In genomic region chr1:245153645-245154428, GRCh38 we compare ENCODE assay signal across 1 cellular context.
A peak's percentile ranks its signal among the peaks of the same experiment; 100 is the strongest.
TF ChIP-seq lines count a peak whose summit lies in the region.

No MANE protein-coding gene starts in this region.

TF ChIP-seq in K562, 482 proteins besides CTCF, POLR2A, EP300 and RAD21 (continued from another document and continues in another):
- TF ChIP-seq ZNF511 (CRISPR knock-in tag; IDR thresholded peaks at IDR 0.05) = 0 out of 2 replicates have a peak, but pooled peaks have one; percentile 19
- no peak for TF ChIP-seq MIER1 (IDR thresholded peaks at IDR 0.05; ENCODE audit: low read depth)
- no peak for TF ChIP-seq MECOM (CRISPR knock-in tag; IDR thresholded peaks at IDR 0.05)
- TF ChIP-seq FOXA1 (IDR thresholded peaks at IDR 0.05; ENCODE audit: borderline replicate concordance) = no peak
- no peak for TF ChIP-seq TSC22D4 (tag; IDR thresholded peaks at IDR 0.05)
- TF ChIP-seq, protein P1, sequence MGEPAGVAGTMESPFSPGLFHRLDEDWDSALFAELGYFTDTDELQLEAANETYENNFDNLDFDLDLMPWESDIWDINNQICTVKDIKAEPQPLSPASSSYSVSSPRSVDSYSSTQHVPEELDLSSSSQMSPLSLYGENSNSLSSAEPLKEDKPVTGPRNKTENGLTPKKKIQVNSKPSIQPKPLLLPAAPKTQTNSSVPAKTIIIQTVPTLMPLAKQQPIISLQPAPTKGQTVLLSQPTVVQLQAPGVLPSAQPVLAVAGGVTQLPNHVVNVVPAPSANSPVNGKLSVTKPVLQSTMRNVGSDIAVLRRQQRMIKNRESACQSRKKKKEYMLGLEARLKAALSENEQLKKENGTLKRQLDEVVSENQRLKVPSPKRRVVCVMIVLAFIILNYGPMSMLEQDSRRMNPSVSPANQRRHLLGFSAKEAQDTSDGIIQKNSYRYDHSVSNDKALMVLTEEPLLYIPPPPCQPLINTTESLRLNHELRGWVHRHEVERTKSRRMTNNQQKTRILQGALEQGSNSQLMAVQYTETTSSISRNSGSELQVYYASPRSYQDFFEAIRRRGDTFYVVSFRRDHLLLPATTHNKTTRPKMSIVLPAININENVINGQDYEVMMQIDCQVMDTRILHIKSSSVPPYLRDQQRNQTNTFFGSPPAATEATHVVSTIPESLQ (CRISPR knock-in tag; IDR thresholded peaks at IDR 0.05) = no peak
- no peak for TF ChIP-seq RBBP5 (IDR thresholded peaks at IDR 0.05; ENCODE audit: borderline replicate concordance, insufficient read depth, low read length, poor library complexity, severe bottlenecking)
- no peak for TF ChIP-seq HDAC2 (IDR thresholded peaks at IDR 0.05)
- no peak for TF ChIP-seq NEUROD1 (IDR thresholded peaks at IDR 0.05; ENCODE audit: borderline replicate concordance, low read depth, low read length, partially characterized antibody)
- no peak for TF ChIP-seq RBFOX2 (IDR thresholded peaks at IDR 0.05; ENCODE audit: low read depth, low read length)
- TF ChIP-seq ZNF561 (CRISPR knock-in tag; conservative IDR thresholded peaks at IDR 0.05) = no peak
- TF ChIP-seq CTBP1 (IDR thresholded peaks at IDR 0.05; ENCODE audit: borderline replicate concordance) = no peak
- no peak for TF ChIP-seq MAFG (tag; conservative IDR thresholded peaks at IDR 0.05)
- no peak for TF ChIP-seq MCM3 (IDR thresholded peaks at IDR 0.05)
- TF ChIP-seq CHD7 (IDR thresholded peaks at IDR 0.05; ENCODE audit: low read depth, low read length) = no peak
- TF ChIP-seq USF1 (CRISPR knock-in tag; IDR thresholded peaks at IDR 0.05) = peak; percentile 65
- no peak for TF ChIP-seq MTF1 (CRISPR knock-in tag; IDR thresholded peaks at IDR 0.05; ENCODE audit: borderline replicate concordance)
- no peak for TF ChIP-seq ETS2 (tag; IDR thresholded peaks at IDR 0.05; ENCODE audit: borderline replicate concordance, poor library complexity, severe bottlenecking)
- TF ChIP-seq POLR2AphosphoS2 (IDR thresholded peaks at IDR 0.05; ENCODE audit: low read length) = no peak
- TF ChIP-seq NFE2L1 (tag; IDR thresholded peaks at IDR 0.05; ENCODE audit: borderline replicate concordance, low read depth) = no peak
- TF ChIP-seq GABPB2 (CRISPR knock-in tag; conservative IDR thresholded peaks at IDR 0.05) = no peak
- TF ChIP-seq PHB (CRISPR knock-in tag; IDR thresholded peaks at IDR 0.05) = no peak
- no peak for TF ChIP-seq JUN (IDR thresholded peaks at IDR 0.05; ENCODE audit: borderline replicate concordance, low read depth, low read length)
- TF ChIP-seq JUN (CRISPR knock-in tag; IDR thresholded peaks at IDR 0.05; ENCODE audit: borderline replicate concordance) = no peak
- no peak for TF ChIP-seq ZNF212 (CRISPR knock-in tag; IDR thresholded peaks at IDR 0.05)
- TF ChIP-seq KDM4B (IDR thresholded peaks at IDR 0.05; ENCODE audit: borderline replicate concordance in 2 of 2, low read depth in 1 of 2) = no peak
- no peak for TF ChIP-seq NFATC3 (IDR thresholded peaks at IDR 0.05)
- no peak for TF ChIP-seq HMGN3 (IDR thresholded peaks at IDR 0.05; ENCODE audit: borderline replicate concordance, extremely low read depth, insufficient read length, low read depth, low read length)
- 0 out of 2 replicates have a peak, but pooled peaks have one; percentile 40 for TF ChIP-seq L3MBTL2 (IDR thresholded peaks at IDR 0.05)
- TF ChIP-seq ZNF589 (CRISPR knock-in tag; IDR thresholded peaks at IDR 0.05; ENCODE audit: low read depth) = no peak
- no peak for TF ChIP-seq IRF1 (CRISPR knock-in tag; IDR thresholded peaks at IDR 0.05; ENCODE audit: borderline replicate concordance)
- TF ChIP-seq PATZ1 (CRISPR knock-in tag; IDR thresholded peaks at IDR 0.05; ENCODE audit: borderline replicate concordance) = no peak
- no peak for TF ChIP-seq NR2F6 (CRISPR knock-in tag; IDR thresholded peaks at IDR 0.05)
- TF ChIP-seq, protein P2, sequence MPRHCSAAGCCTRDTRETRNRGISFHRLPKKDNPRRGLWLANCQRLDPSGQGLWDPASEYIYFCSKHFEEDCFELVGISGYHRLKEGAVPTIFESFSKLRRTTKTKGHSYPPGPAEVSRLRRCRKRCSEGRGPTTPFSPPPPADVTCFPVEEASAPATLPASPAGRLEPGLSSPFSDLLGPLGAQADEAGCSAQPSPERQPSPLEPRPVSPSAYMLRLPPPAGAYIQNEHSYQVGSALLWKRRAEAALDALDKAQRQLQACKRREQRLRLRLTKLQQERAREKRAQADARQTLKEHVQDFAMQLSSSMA (CRISPR knock-in tag; IDR thresholded peaks at IDR 0.05) = no peak
- no peak for TF ChIP-seq ZNF584 (CRISPR knock-in tag; IDR thresholded peaks at IDR 0.05; ENCODE audit: low read depth)
- no peak for TF ChIP-seq HMG20B (CRISPR knock-in tag; IDR thresholded peaks at IDR 0.05)
- no peak for TF ChIP-seq TCF7 (IDR thresholded peaks at IDR 0.05; ENCODE audit: borderline replicate concordance)
- TF ChIP-seq, protein P3, sequence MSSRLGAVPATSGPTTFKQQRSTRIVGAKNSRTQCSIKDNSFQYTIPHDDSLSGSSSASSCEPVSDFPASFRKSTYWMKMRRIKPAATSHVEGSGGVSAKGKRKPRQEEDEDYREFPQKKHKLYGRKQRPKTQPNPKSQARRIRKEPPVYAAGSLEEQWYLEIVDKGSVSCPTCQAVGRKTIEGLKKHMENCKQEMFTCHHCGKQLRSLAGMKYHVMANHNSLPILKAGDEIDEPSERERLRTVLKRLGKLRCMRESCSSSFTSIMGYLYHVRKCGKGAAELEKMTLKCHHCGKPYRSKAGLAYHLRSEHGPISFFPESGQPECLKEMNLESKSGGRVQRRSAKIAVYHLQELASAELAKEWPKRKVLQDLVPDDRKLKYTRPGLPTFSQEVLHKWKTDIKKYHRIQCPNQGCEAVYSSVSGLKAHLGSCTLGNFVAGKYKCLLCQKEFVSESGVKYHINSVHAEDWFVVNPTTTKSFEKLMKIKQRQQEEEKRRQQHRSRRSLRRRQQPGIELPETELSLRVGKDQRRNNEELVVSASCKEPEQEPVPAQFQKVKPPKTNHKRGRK (tag; IDR thresholded peaks at IDR 0.05) = no peak
- TF ChIP-seq HNRNPL (IDR thresholded peaks at IDR 0.05; ENCODE audit: low read depth, low read length) = no peak
- no peak for TF ChIP-seq ZNF12 (CRISPR knock-in tag; IDR thresholded peaks at IDR 0.05)
- no peak for TF ChIP-seq MAFF (IDR thresholded peaks at IDR 0.05; ENCODE audit: low read length)
- TF ChIP-seq EGR1 (conservative IDR thresholded peaks at IDR 0.05) = no peak
- no peak for TF ChIP-seq XRCC5 (IDR thresholded peaks at IDR 0.05; ENCODE audit: low read depth, low read length)
- TF ChIP-seq U2AF2 (optimal IDR thresholded peaks at IDR 0.05; ENCODE audit: low read depth, low read length) = no peak
- TF ChIP-seq, protein P4, sequence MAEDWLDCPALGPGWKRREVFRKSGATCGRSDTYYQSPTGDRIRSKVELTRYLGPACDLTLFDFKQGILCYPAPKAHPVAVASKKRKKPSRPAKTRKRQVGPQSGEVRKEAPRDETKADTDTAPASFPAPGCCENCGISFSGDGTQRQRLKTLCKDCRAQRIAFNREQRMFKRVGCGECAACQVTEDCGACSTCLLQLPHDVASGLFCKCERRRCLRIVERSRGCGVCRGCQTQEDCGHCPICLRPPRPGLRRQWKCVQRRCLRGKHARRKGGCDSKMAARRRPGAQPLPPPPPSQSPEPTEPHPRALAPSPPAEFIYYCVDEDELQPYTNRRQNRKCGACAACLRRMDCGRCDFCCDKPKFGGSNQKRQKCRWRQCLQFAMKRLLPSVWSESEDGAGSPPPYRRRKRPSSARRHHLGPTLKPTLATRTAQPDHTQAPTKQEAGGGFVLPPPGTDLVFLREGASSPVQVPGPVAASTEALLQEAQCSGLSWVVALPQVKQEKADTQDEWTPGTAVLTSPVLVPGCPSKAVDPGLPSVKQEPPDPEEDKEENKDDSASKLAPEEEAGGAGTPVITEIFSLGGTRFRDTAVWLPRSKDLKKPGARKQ (CRISPR knock-in tag; IDR thresholded peaks at IDR 0.05) = no peak
